In the genomic region with DNA sequence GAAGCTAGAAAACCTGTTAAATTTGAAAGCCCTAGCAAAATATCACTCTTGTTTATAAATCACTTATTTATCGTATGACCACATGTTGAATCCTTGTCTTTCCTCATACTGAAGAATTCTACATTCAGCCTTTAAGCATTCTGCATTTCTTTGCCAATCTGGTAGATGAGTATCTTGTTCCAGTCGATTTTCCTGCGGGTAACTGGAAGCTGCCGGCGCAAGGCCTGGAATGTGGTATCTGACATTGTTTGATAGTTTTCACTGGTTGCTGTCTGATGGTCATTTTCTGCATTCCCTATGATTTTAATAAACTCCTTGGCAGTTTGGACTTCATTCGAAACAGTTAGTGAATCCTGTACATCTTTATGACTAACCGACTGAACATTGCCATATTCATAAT, we compare ENCODE assay signal across 2 cellular contexts.
TF ChIP-seq lines count a peak whose summit lies in the region.

No MANE protein-coding gene starts in this region.

TF ChIP-seq in endothelial cell of umbilical vein, 7 proteins besides CTCF, POLR2A, EP300 and RAD21 (continued from another document):
- TF ChIP-seq EZH2 (IDR thresholded peaks at IDR 0.05; ENCODE audit: borderline replicate concordance, low read depth, low read length, severe bottlenecking): no peak
- TF ChIP-seq POLR2AphosphoS5 (IDR thresholded peaks at IDR 0.05; ENCODE audit: insufficient read depth, low read depth, low read length): no peak
- TF ChIP-seq GATA2 (IDR thresholded peaks at IDR 0.05; ENCODE audit: insufficient read depth, insufficient read length, low read depth, low read length): no peak
- no peak for TF ChIP-seq JUN (IDR thresholded peaks at IDR 0.05; ENCODE audit: borderline replicate concordance, insufficient read depth, insufficient read length, low read depth)
- TF ChIP-seq, protein P1, sequence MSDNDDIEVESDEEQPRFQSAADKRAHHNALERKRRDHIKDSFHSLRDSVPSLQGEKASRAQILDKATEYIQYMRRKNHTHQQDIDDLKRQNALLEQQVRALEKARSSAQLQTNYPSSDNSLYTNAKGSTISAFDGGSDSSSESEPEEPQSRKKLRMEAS (IDR thresholded peaks at IDR 0.05; ENCODE audit: insufficient read depth, insufficient read length): no peak
- TF ChIP-seq MYC (IDR thresholded peaks at IDR 0.05; ENCODE audit: low read depth, low read length): no peak

TF ChIP-seq in GM12891, 5 proteins besides CTCF, POLR2A, EP300 and RAD21:
- TF ChIP-seq POU2F2 (IDR thresholded peaks at IDR 0.05; ENCODE audit: low read depth, low read length) (no peak), PAX5 (IDR thresholded peaks at IDR 0.05; ENCODE audit: insufficient read depth, low read length, severe bottlenecking) (no peak), SPI1 (IDR thresholded peaks at IDR 0.05; ENCODE audit: low read depth, low read length) (no peak), TAF1 (IDR thresholded peaks at IDR 0.05; ENCODE audit: low read depth, low read length) (no peak), POLR2AphosphoS5 (IDR thresholded peaks at IDR 0.05; ENCODE audit: low read depth, low read length) (no peak)
